In genomic region chr6:288861-289260, GRCh38 we compare ENCODE assay signal across 27 cellular contexts.
"Had no signal": no experiment of that assay in that cellular context is flagged by ENCODE, and none has a peak within 500 bp of the region (broad histone marks: within the 10 kb centered on the region; RNA-seq: fewer than 3 reads in every experiment).

No MANE protein-coding gene starts in this region.

- H2AFZ ChIP-seq: PC-9 had no signal

- H3K4me3 Mint-ChIP-seq: activated CD4-positive, alpha-beta memory T cell treated with anti-CD3 and anti-CD28 coated beads for 36 hours; activated CD4-positive, alpha-beta T cell treated with anti-CD3 and anti-CD28 coated beads, Interleukin-2, amount 10 ng/mL, durations not matched to agents 7 days and 5 days; activated naive CD4-positive, alpha-beta T cell treated with anti-CD3 and anti-CD28 coated beads for 36 hours; activated naive CD8-positive, alpha-beta T cell; activated T-helper 17 cell treated with anti-CD3 and anti-CD28 coated beads, Interleukin-2, amount 50 U/mL, for 72 hours; central memory CD8-positive, alpha-beta T cell; T-helper 1 cell treated with Interleukin-12 subunit alpha and Interleukin-12 subunit beta and Interleukin-4 antibody, amounts not matched to agents 30 μg/mL and 1 μg/mL, for 36 hours had no signal

- H3K4me3 ChIP-seq: PC-9 had no signal

- H3K4me2 ChIP-seq: PC-9 had no signal

- H3K9me3 Mint-ChIP-seq: activated CD4-positive, alpha-beta memory T cell treated with anti-CD3 and anti-CD28 coated beads for 36 hours; activated CD4-positive, alpha-beta T cell treated with anti-CD3 and anti-CD28 coated beads, Interleukin-2, amount 10 ng/mL, durations not matched to agents 7 days and 5 days; activated naive CD4-positive, alpha-beta T cell treated with anti-CD3 and anti-CD28 coated beads for 36 hours; activated T-helper 17 cell treated with anti-CD3 and anti-CD28 coated beads, Interleukin-2, amount 50 U/mL, for 72 hours; central memory CD8-positive, alpha-beta T cell had no signal

- H3K27ac Mint-ChIP-seq: activated CD4-positive, alpha-beta memory T cell treated with anti-CD3 and anti-CD28 coated beads for 36 hours; activated CD4-positive, alpha-beta T cell treated with anti-CD3 and anti-CD28 coated beads, Interleukin-2, amount 10 ng/mL, durations not matched to agents 7 days and 5 days; activated T-helper 17 cell treated with anti-CD3 and anti-CD28 coated beads, Interleukin-2, amount 50 U/mL, for 72 hours; brain; T-helper 1 cell treated with Interleukin-12 subunit alpha and Interleukin-12 subunit beta and Interleukin-4 antibody, amounts not matched to agents 30 μg/mL and 1 μg/mL, for 36 hours had no signal

- H3K27ac ChIP-seq: PC-9 had no signal

- ATAC-seq: activated T-helper 17 cell treated with anti-CD3 and anti-CD28 coated beads, Interleukin-2, amount 50 U/mL, for 72 hours had no signal

- DNase-seq: activated CD4-positive, alpha-beta memory T cell treated with anti-CD3 and anti-CD28 coated beads for 36 hours; activated CD4-positive, CD25-positive, alpha-beta regulatory T cell; activated CD8-positive, alpha-beta memory T cell treated with anti-CD3 and anti-CD28 coated beads for 24 hours; activated gamma-delta T cell; activated naive CD4-positive, alpha-beta T cell treated with anti-CD3 and anti-CD28 coated beads for 36 hours; activated T-cell treated with anti-CD3 and anti-CD28 coated beads for 4 hours; activated T-cell treated with anti-CD3 and anti-CD28 coated beads, Interleukin-2, amount 50 U/mL, for 48 hours; amygdala; Karpas-422; NCI-H1048; NCI-H1417; NCI-H1694; NCI-H2029; NCI-H345; NCI-H510A; NCI-H526 treated with DMSO at 0.1 percent for 48 hours; NCI-H82; NK-92 treated with Interleukin-12 subunit alpha and Interleukin-12 subunit beta, amount 100 ng/mL, for 24 hours; PC-9; SHP77 treated with DMSO at 0.1 percent for 48 hours; T-helper 9 cell had no signal

- H3K27me3 Mint-ChIP-seq: activated CD4-positive, alpha-beta T cell treated with anti-CD3 and anti-CD28 coated beads, Interleukin-2, amount 10 ng/mL, durations not matched to agents 7 days and 5 days; activated naive CD8-positive, alpha-beta T cell; activated T-helper 17 cell treated with anti-CD3 and anti-CD28 coated beads, Interleukin-2, amount 50 U/mL, for 72 hours; central memory CD8-positive, alpha-beta T cell had no signal

- H3K36me3 Mint-ChIP-seq: activated naive CD8-positive, alpha-beta T cell; brain had no signal
